Comparison of ENCODE assay signal across 8 cellular contexts in the genomic region with DNA sequence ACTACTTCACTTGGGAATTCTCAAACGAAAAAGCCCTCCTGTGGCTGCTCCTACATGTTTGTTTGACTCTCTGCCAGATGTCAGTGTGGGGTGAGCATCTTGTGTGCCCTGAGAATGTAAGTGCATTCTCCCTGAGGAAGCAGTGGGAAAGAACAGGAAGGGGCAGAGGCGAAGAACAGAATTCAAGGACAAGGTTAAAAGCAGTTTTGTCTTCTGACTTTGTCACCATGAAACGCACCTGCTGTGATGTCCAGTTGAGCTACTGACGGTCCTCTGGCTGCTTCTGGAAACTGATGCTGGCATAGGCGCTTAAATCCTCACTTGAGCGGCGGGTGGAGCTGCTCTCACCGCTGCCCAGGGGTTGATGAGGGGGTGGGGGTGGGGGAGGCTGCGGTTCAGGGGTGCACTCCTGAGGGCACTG. TPM values are rescaled to one million over a fixed set of nuclear protein-coding genes. Genes with fewer than 3 reads are reported as not detected.
DNase-seq lines count a peak whose midpoint lies in the region; ATAC-seq and TF ChIP-seq lines count a peak whose summit lies in the region.

No MANE protein-coding gene starts in this region.

- TF ChIP-seq CTCF in endodermal cell (conservative IDR thresholded peaks at IDR 0.05) = no peak

- H3K36me3 Mint-ChIP-seq in CD4-positive, CD25-positive, alpha-beta regulatory T cell = no peaks in the 10 kb centered on the region
- peaks cover 25% of the 10 kb centered on the region for H3K36me3 Mint-ChIP-seq in endodermal cell (ENCODE audit: low read depth)

- H3K9ac ChIP-seq in endodermal cell (ENCODE audit: extremely low read depth, low read length, poor library complexity, severe bottlenecking) = no peak overlapping the region

- H3K4me3 Mint-ChIP-seq in CD4-positive, CD25-positive, alpha-beta regulatory T cell = peak overlapping the region in 2 of 4 donors; percentile 52 to 85
- H3K4me3 Mint-ChIP-seq in endodermal cell = peak overlapping the region; percentile 38

- 47 to 69% methylated on average over 3 to 7 of the region's 9 CpGs for WGBS in endodermal cell (ENCODE audit: insufficient coverage in 1 of 2, insufficient read length in 1 of 2), 2 experiments

- H3K27ac ChIP-seq in CD4-positive, CD25-positive, alpha-beta regulatory T cell (ENCODE audit: insufficient read depth, low read length, poor library complexity, severe bottlenecking) = no peak overlapping the region
- no peak overlapping the region for H3K27ac ChIP-seq in endodermal cell (ENCODE audit: low read depth, low read length)

- peak overlapping the region in 2 of 3 donors; percentile 34 to 61 for H3K27ac Mint-ChIP-seq in CD4-positive, CD25-positive, alpha-beta regulatory T cell
- H3K27ac Mint-ChIP-seq in endodermal cell = no peak overlapping the region

- peaks cover 14% of the 10 kb centered on the region for H3K27me3 Mint-ChIP-seq in CD4-positive, CD25-positive, alpha-beta regulatory T cell
- H3K27me3 Mint-ChIP-seq in endodermal cell (ENCODE audit: insufficient read depth) = no peaks in the 10 kb centered on the region

- no peak overlapping the region for H3K4me3 ChIP-seq in CD4-positive, CD25-positive, alpha-beta regulatory T cell (ENCODE audit: low read depth, low read length)
- peak overlapping the region; percentile 77 for H3K4me3 ChIP-seq in endodermal cell (ENCODE audit: low read length)
- peak overlapping the region; percentile 59 for H3K4me3 ChIP-seq in neuron (ENCODE audit: low read length)

- H3K9me3 ChIP-seq in CD4-positive, CD25-positive, alpha-beta regulatory T cell (ENCODE audit: control insufficient read depth in 2 of 2, low read length in 2 of 2) = no peaks in the 10 kb centered on the region
- H3K9me3 ChIP-seq in endodermal cell (ENCODE audit: control insufficient read depth, low read length) = no peaks in the 10 kb centered on the region
- H3K9me3 ChIP-seq in neuron (ENCODE audit: low read length) = peaks cover 37% of the 10 kb centered on the region

- no peak overlapping the region for H2AFZ ChIP-seq in neuron (ENCODE audit: low read depth, low read length)

- H3K27me3 ChIP-seq in CD4-positive, CD25-positive, alpha-beta regulatory T cell (ENCODE audit: control insufficient read depth, insufficient read depth, low read length) = no peaks in the 10 kb centered on the region
- no peaks in the 10 kb centered on the region for H3K27me3 ChIP-seq in endodermal cell (ENCODE audit: control insufficient read depth, insufficient read depth, low read length, poor library complexity, severe bottlenecking)
- no peaks in the 10 kb centered on the region for H3K27me3 ChIP-seq in neuron (ENCODE audit: insufficient read depth, low read length)

- peaks cover 27% of the 10 kb centered on the region for H3K4me1 ChIP-seq in CD4-positive, CD25-positive, alpha-beta regulatory T cell (ENCODE audit: control insufficient read depth, insufficient read depth, low read length, poor library complexity, severe bottlenecking)
- H3K4me1 ChIP-seq in endodermal cell (ENCODE audit: control insufficient read depth, insufficient read depth, low read length) (peaks cover 7% of the 10 kb centered on the region), neuron (ENCODE audit: insufficient read depth, low read length) (peaks cover 39% of the 10 kb centered on the region)

- no peaks in the 10 kb centered on the region for H3K9me3 Mint-ChIP-seq in CD4-positive, CD25-positive, alpha-beta regulatory T cell
- no peaks in the 10 kb centered on the region for H3K9me3 Mint-ChIP-seq in endodermal cell

- H3K36me3 ChIP-seq in CD4-positive, CD25-positive, alpha-beta regulatory T cell (ENCODE audit: control insufficient read depth, insufficient read depth, low read length) = no peaks in the 10 kb centered on the region
- H3K36me3 ChIP-seq in endodermal cell (ENCODE audit: control insufficient read depth, insufficient read depth, low read length) (peaks cover 5% of the 10 kb centered on the region), neuron (ENCODE audit: insufficient read depth, low read length) (peaks cover 57% of the 10 kb centered on the region)

- peaks cover 10 to 32% (median 16%) of the 10 kb centered on the region in 4 donors for H3K4me1 Mint-ChIP-seq in CD4-positive, CD25-positive, alpha-beta regulatory T cell
- H3K4me1 Mint-ChIP-seq in endodermal cell = peaks cover 24% of the 10 kb centered on the region

- no peak for DNase-seq in CD4-positive, CD25-positive, alpha-beta regulatory T cell
- DNase-seq in NCI-H2171 treated with DMSO at 0.1 percent for 48 hours (lab: John Stamatoyannopoulos, UW) (peak; percentile 33), endodermal cell (peak; percentile 50), NCI-H1048 (lab: John Stamatoyannopoulos, UW) (no peak), NCI-H187 treated with DMSO at 0.1 percent for 48 hours (lab: John Stamatoyannopoulos, UW) (no peak), activated gamma-delta T cell (lab: John Stamatoyannopoulos, UW) (no peak)

- no peak for ATAC-seq in CD4-positive, CD25-positive, alpha-beta regulatory T cell (ENCODE audit: low read depth in 2 of 2)
- no peak for ATAC-seq in GM19328 (IDR thresholded peaks at IDR 0.05; ENCODE audit: unreplicated experiment)

RNA-seq across cellular contexts. Expression of a gene that starts 4.9 kb away (rescaled TPM):
- 3.5 TPM for total RNA-seq in CD4-positive, CD25-positive, alpha-beta regulatory T cell
- under 1 TPM in 3 of 4 donors, not detected in 1; 0.05 to 0.17 (median 0.13) TPM for polyA plus RNA-seq in CD4-positive, CD25-positive, alpha-beta regulatory T cell
- total RNA-seq in endodermal cell = 10 to 100 TPM; 16.2 to 16.6 TPM
- 17.0 TPM for polyA plus RNA-seq in endodermal cell (2013, experiment 1 of 2)
- 15.8 TPM for polyA plus RNA-seq in endodermal cell (2013, experiment 2 of 2)

RNA-seq across cellular contexts. Expression of a gene that starts 41.1 kb away (rescaled TPM):
- 56.4 TPM for total RNA-seq in CD4-positive, CD25-positive, alpha-beta regulatory T cell
- polyA plus RNA-seq in CD4-positive, CD25-positive, alpha-beta regulatory T cell = 10 to 100 TPM; 24.7 to 39.6 (median 26.1) TPM
- 10 to 100 TPM; 35.2 to 46.2 TPM for total RNA-seq in endodermal cell
- polyA plus RNA-seq in endodermal cell (2013, experiment 1 of 2) = 24.5 TPM
- polyA plus RNA-seq in endodermal cell (2013, experiment 2 of 2) = 19.1 TPM

Comparison
In these comparisons a context has a peak if more than half of its experiments do, and no peak if none do; other contexts are left out.
1. DNase-seq: peak in NCI-H2171 treated with DMSO at 0.1 percent for 48 hours (single experiment) and endodermal cell (single experiment); none in CD4-positive, CD25-positive, alpha-beta regulatory T cell (0 of 3), NCI-H1048 (single experiment), NCI-H187 treated with DMSO at 0.1 percent for 48 hours (single experiment) and activated gamma-delta T cell (single experiment).